ENCODE assay signal across 8 cellular contexts in genomic region chr7:150716368-150716767, GRCh38. TPM values are rescaled to one million over a fixed set of nuclear protein-coding genes. Genes with fewer than 3 reads are reported as not detected.
A peak's percentile ranks its signal among the peaks of the same experiment; 100 is the strongest.
DNase-seq lines count a peak whose midpoint lies in the region; ATAC-seq and TF ChIP-seq lines count a peak whose summit lies in the region.

TSS of gene GIMAP1 (plus strand) at chr7:150716613. CDS start at chr7:150719048, 2,435 bp downstream.

- no peaks in the 10 kb centered on the region for H3K9me2 ChIP-seq in PC-3 (replicated peaks; ENCODE audit: low read length)

- H3K79me2 ChIP-seq in PC-3 (ENCODE audit: low read length): no peaks in the 10 kb centered on the region

- H4K20me1 ChIP-seq in PC-3 (ENCODE audit: low read length): no peaks in the 10 kb centered on the region

- TF ChIP-seq CTCF in PC-3 (conservative IDR thresholded peaks at IDR 0.05; ENCODE audit: low read depth, low read length): no peak

- CTCF ChIA-PET in PC-3 (lab: Charles Lee): no interaction called here

- no peaks in the 10 kb centered on the region for H3K27me3 ChIP-seq in esophagus (ENCODE audit: control insufficient read depth in 1 of 2, insufficient read depth in 2 of 2, low read length in 2 of 2)
- peaks cover 64% of the 10 kb centered on the region for H3K27me3 ChIP-seq in PC-3 (ENCODE audit: low read length)

- no TSS peak for BruUV-seq in PC-3 (replicated peaks; lab: Mats Ljungman, UMichigan)

- no peaks in the 10 kb centered on the region for H3F3A ChIP-seq in PC-3 (ENCODE audit: low read length, unreplicated experiment)

- H3K9me3 ChIP-seq in esophagus (ENCODE audit: control insufficient read depth in 2 of 2, insufficient read depth in 1 of 2, low read depth in 1 of 2, low read length in 1 of 2) (peaks cover 0 to 4% of the 10 kb centered on the region in 2 donors), PC-3 (ENCODE audit: low read length) (no peaks in the 10 kb centered on the region)

- ATAC-seq in HG02623 (IDR thresholded peaks at IDR 0.05; ENCODE audit: unreplicated experiment): peak; percentile 70
- no peak for ATAC-seq in GM21367 (IDR thresholded peaks at IDR 0.05; ENCODE audit: unreplicated experiment)
- ATAC-seq in PC-3: no peak

- H3K27ac ChIP-seq in esophagus (ENCODE audit: low read depth in 2 of 2, low read length in 1 of 2): peak within 1 kb of the TSS; percentile 45 to 60
- H3K27ac ChIP-seq in PC-3 (ENCODE audit: low read length): no peak within 1 kb of the TSS

- H3K4me2 ChIP-seq in PC-3 (ENCODE audit: low read length): no peak within 1 kb of the TSS

- peak within 1 kb of the TSS; percentile 41 to 46 for H3K4me3 ChIP-seq in esophagus (ENCODE audit: low read depth in 1 of 2, low read length in 2 of 2)
- H3K4me3 ChIP-seq in PC-3 (ENCODE audit: low read length): no peak within 1 kb of the TSS

- peaks cover 0 to 6% of the 10 kb centered on the region in 2 donors for H3K36me3 ChIP-seq in esophagus (ENCODE audit: control insufficient read depth in 2 of 2, insufficient read depth in 2 of 2, low read length in 1 of 2)
- no peaks in the 10 kb centered on the region for H3K36me3 ChIP-seq in PC-3 (ENCODE audit: low read depth, low read length)

- H3K4me1 ChIP-seq in esophagus (ENCODE audit: control insufficient read depth in 2 of 2, insufficient read depth in 2 of 2, low read length in 1 of 2) (no peaks in the 10 kb centered on the region), PC-3 (ENCODE audit: insufficient read depth, low read length) (no peaks in the 10 kb centered on the region)

- H2AFZ ChIP-seq in PC-3 (ENCODE audit: low read length): no peak within 1 kb of the TSS

- intact Hi-C loops in PC-3 (cut with micrococcal nuclease): no loop called here

- H3K9ac ChIP-seq in PC-3 (ENCODE audit: low read length): no peak within 1 kb of the TSS

- DNase-seq in activated CD4-positive, alpha-beta T cell treated with anti-CD3 and anti-CD28 coated beads for 1 hour: peak; percentile 55
- peak; percentile 65 for DNase-seq in stimulated activated CD4-positive, alpha-beta T cell treated with anti-CD3 and anti-CD28 coated beads, Interleukin-4, amount 100 ng/mL, for 24 hours
- no peak for DNase-seq in NCI-H510A treated with DMSO at 0.1 percent for 48 hours (lab: John Stamatoyannopoulos, UW)
- no peak for DNase-seq in occipital lobe (lab: John Stamatoyannopoulos, UW)
- DNase-seq in PC-3: no peak

- POLR2A ChIA-PET in PC-3 (lab: Charles Lee; ENCODE audit: unreplicated experiment): no interaction called here

- whole genome bisulfite sequencing in esophagus, 2 donors: 44 to 51% methylated on average over 5 of the region's 5 CpGs

RNA-seq across cellular contexts. Expression of gene GIMAP1, which starts in this region (rescaled TPM):
- polyA plus RNA-seq in esophagus: 1 to 10 TPM; 1.2 to 1.5 TPM
- total RNA-seq in occipital lobe (0.94 TPM), PC-3 (2014; rRNA removed) (not detected in 2 replicates)

Comparison
In these comparisons a context has a peak if more than half of its experiments do, and no peak if none do; other contexts are left out.
1. DNase-seq: peak in activated CD4-positive, alpha-beta T cell treated with anti-CD3 and anti-CD28 coated beads for 1 hour (single experiment) and stimulated activated CD4-positive, alpha-beta T cell treated with anti-CD3 and anti-CD28 coated beads, Interleukin-4, amount 100 ng/mL, for 24 hours (single experiment); none in NCI-H510A treated with DMSO at 0.1 percent for 48 hours (single experiment), occipital lobe (single experiment) and PC-3 (single experiment).